Comparison of ENCODE assay signal across 14 cellular contexts in the genomic region with DNA sequence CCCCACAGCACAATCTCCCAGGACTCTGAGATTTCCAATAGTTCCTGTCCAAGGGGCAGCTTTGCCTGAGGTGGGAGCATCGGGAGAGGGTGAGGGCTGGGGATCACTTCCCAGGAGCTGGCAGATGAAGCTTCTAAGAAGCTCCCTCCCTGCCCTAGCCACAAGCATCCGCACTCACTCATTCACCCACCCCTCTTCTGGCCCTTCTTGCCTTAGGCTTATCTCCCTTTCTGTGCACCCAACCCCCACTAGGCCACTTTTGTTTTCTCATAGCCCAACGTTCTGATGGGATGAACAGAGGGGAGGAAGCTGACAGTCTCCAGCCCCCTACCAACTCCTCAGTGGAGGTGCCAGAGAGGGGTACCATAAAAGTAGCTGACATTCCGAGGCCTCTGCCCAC. TPM values are rescaled to one million over a fixed set of nuclear protein-coding genes. Genes with fewer than 3 reads are reported as not detected.
A peak's percentile ranks its signal among the peaks of the same experiment; 100 is the strongest.
DNase-seq lines count a peak whose midpoint lies in the region; ATAC-seq and TF ChIP-seq lines count a peak whose summit lies in the region.
"Had no signal": no experiment of that assay in that cellular context is flagged by ENCODE, and none has a peak within 500 bp of the region (broad histone marks: within the 10 kb centered on the region; RNA-seq: fewer than 3 reads in every experiment).

No MANE protein-coding gene starts in this region.

- no peaks in the 10 kb centered on the region for H3K36me3 Mint-ChIP-seq in neural crest cell (ENCODE audit: low read depth)
- H3K36me3 Mint-ChIP-seq in activated T-cell treated with anti-CD3 and anti-CD28 coated beads, Interleukin-2, amount 50 U/mL, for 24 hours (ENCODE audit: low read depth) = no peaks in the 10 kb centered on the region
- H3K36me3 Mint-ChIP-seq in stimulated activated naive B cell treated with anti-CD40 and anti-IgM and Interleukin-4, amounts not matched to agents 10 μg/mL and 1 μg/mL and 100 μg/mL, for 72 hours = no peaks in the 10 kb centered on the region
- H3K36me3 Mint-ChIP-seq: activated naive CD4-positive, alpha-beta T cell treated with anti-CD3 and anti-CD28 coated beads, Interleukin-2, amount 50 U/mL, for 24 hours; natural killer cell had no signal

- H3K27me3 ChIP-seq in BLaER1 = peaks cover 61% of the 10 kb centered on the region
- H3K27me3 ChIP-seq in MM.1S (replicated peaks; ENCODE audit: insufficient read depth, low read length) = peaks cover 41% of the 10 kb centered on the region
- peaks cover 0 to 78% (median 34%) of the 10 kb centered on the region in 4 donors for H3K27me3 ChIP-seq in esophagus muscularis mucosa
- H3K27me3 ChIP-seq: right lobe of liver had no signal

- peaks cover 70% of the 10 kb centered on the region for H3K4me1 Mint-ChIP-seq in neural crest cell
- H3K4me1 Mint-ChIP-seq in activated T-cell treated with anti-CD3 and anti-CD28 coated beads, Interleukin-2, amount 50 U/mL, for 24 hours (ENCODE audit: low read depth) = peaks cover 23% of the 10 kb centered on the region
- peaks cover 21 to 34% of the 10 kb centered on the region in 2 donors for H3K4me1 Mint-ChIP-seq in stimulated activated naive B cell treated with anti-CD40 and anti-IgM and Interleukin-4, amounts not matched to agents 10 μg/mL and 1 μg/mL and 100 μg/mL, for 72 hours

- H3K4me1 ChIP-seq in BLaER1 = peaks cover 50% of the 10 kb centered on the region
- peaks cover 37% of the 10 kb centered on the region for H3K4me1 ChIP-seq in MM.1S (ENCODE audit: low read length)
- H3K4me1 ChIP-seq in esophagus muscularis mucosa = peaks cover 49 to 69% (median 68%) of the 10 kb centered on the region in 4 donors

- H3K27ac Mint-ChIP-seq in neural crest cell (ENCODE audit: unreplicated experiment) = no peak overlapping the region
- no peak overlapping the region for H3K27ac Mint-ChIP-seq in activated T-cell treated with anti-CD3 and anti-CD28 coated beads, Interleukin-2, amount 50 U/mL, for 24 hours
- no peak overlapping the region for H3K27ac Mint-ChIP-seq in stimulated activated naive B cell treated with anti-CD40 and anti-IgM and Interleukin-4, amounts not matched to agents 10 μg/mL and 1 μg/mL and 100 μg/mL, for 72 hours
- H3K27ac Mint-ChIP-seq: activated naive CD4-positive, alpha-beta T cell treated with anti-CD3 and anti-CD28 coated beads, Interleukin-2, amount 50 U/mL, for 24 hours had no signal

- H3K4me3 Mint-ChIP-seq in neural crest cell = peak overlapping the region; percentile 91
- no peak overlapping the region for H3K4me3 Mint-ChIP-seq in activated T-cell treated with anti-CD3 and anti-CD28 coated beads, Interleukin-2, amount 50 U/mL, for 24 hours
- no peak overlapping the region for H3K4me3 Mint-ChIP-seq in stimulated activated naive B cell treated with anti-CD40 and anti-IgM and Interleukin-4, amounts not matched to agents 10 μg/mL and 1 μg/mL and 100 μg/mL, for 72 hours
- H3K4me3 Mint-ChIP-seq: activated naive CD4-positive, alpha-beta T cell treated with anti-CD3 and anti-CD28 coated beads, Interleukin-2, amount 50 U/mL, for 24 hours; natural killer cell had no signal

- no peak for TF ChIP-seq CTCF in MM.1S (IDR thresholded peaks at IDR 0.05; ENCODE audit: low read length)
- TF ChIP-seq CTCF in esophagus muscularis mucosa (IDR thresholded peaks at IDR 0.05) = no peak
- TF ChIP-seq CTCF in neural crest cell (conservative IDR thresholded peaks at IDR 0.05) = no peak

- no peaks in the 10 kb centered on the region for H3K9me2 ChIP-seq in MM.1S (replicated peaks; ENCODE audit: insufficient read depth, low read length)

- H3K4me3 ChIP-seq in BLaER1 (no peak overlapping the region), MM.1S (ENCODE audit: low read length) (no peak overlapping the region), esophagus muscularis mucosa (no peak overlapping the region)
- H3K4me3 ChIP-seq: right lobe of liver had no signal

- H3F3A ChIP-seq in MM.1S (ENCODE audit: insufficient read depth, low read length) = peaks cover 4% of the 10 kb centered on the region

- H3K79me2 ChIP-seq in MM.1S (ENCODE audit: low read length) = no peaks in the 10 kb centered on the region

- no peaks in the 10 kb centered on the region for H3K9me3 ChIP-seq in BLaER1
- no peaks in the 10 kb centered on the region for H3K9me3 ChIP-seq in MM.1S (replicated peaks; ENCODE audit: insufficient read depth, low read length)
- H3K9me3 ChIP-seq in esophagus muscularis mucosa = no peaks in the 10 kb centered on the region
- H3K9me3 ChIP-seq: right lobe of liver had no signal

- no peak for ATAC-seq in stimulated activated naive B cell treated with anti-CD40 and anti-IgM and Interleukin-4, amounts not matched to agents 10 μg/mL and 1 μg/mL and 100 μg/mL, for 72 hours (replicated peaks)
- ATAC-seq: natural killer cell, right lobe of liver had no signal

- peak overlapping the region; percentile 16; the same call in 1 of the 2 replicates for H3K4me2 ChIP-seq in BLaER1
- peak overlapping the region; percentile 22; the same call in 1 of the 2 replicates for H3K4me2 ChIP-seq in MM.1S (ENCODE audit: low read depth, low read length)

- H3K36me3 ChIP-seq in BLaER1 (no peaks in the 10 kb centered on the region), MM.1S (replicated peaks; ENCODE audit: insufficient read depth, low read length) (no peaks in the 10 kb centered on the region), esophagus muscularis mucosa (peaks cover 0 to 1% (median 0%) of the 10 kb centered on the region in 4 donors)
- H3K36me3 ChIP-seq: right lobe of liver had no signal

- H3K27me3 Mint-ChIP-seq in neural crest cell (ENCODE audit: low read depth) = peaks cover 34% of the 10 kb centered on the region
- H3K27me3 Mint-ChIP-seq in activated T-cell treated with anti-CD3 and anti-CD28 coated beads, Interleukin-2, amount 50 U/mL, for 24 hours = peaks cover 86% of the 10 kb centered on the region
- peaks cover 74 to 89% of the 10 kb centered on the region in 2 donors for H3K27me3 Mint-ChIP-seq in stimulated activated naive B cell treated with anti-CD40 and anti-IgM and Interleukin-4, amounts not matched to agents 10 μg/mL and 1 μg/mL and 100 μg/mL, for 72 hours

- no peak overlapping the region for H2AFZ ChIP-seq in MM.1S (ENCODE audit: low read length)

- 32% methylated on average over 4 of the region's 4 CpGs for WGBS in esophagus muscularis mucosa

- H3K9ac ChIP-seq in BLaER1 (no peak overlapping the region), MM.1S (ENCODE audit: low read length) (peak overlapping the region; percentile 30; the same call in 1 of the 2 replicates)

- TF ChIP-seq POLR2A in esophagus muscularis mucosa (IDR thresholded peaks at IDR 0.05; ENCODE audit: low read depth) = no peak

- no peak for DNase-seq in MM.1S
- DNase-seq in esophagus muscularis mucosa (ENCODE audit: extremely low spot score) = no peak
- no peak for DNase-seq in neural crest cell (ENCODE audit: low read depth, low spot score)
- no peak for DNase-seq in activated T-cell treated with anti-CD3 and anti-CD28 coated beads, Interleukin-2, amount 50 U/mL, for 24 hours
- DNase-seq in COLO668 (lab: John Stamatoyannopoulos, UW; ENCODE audit: unreplicated experiment) = no peak
- no peak for DNase-seq in stimulated activated naive B cell treated with anti-CD40 and anti-IgM and Interleukin-4, amounts not matched to agents 10 μg/mL and 1 μg/mL and 100 μg/mL, for 72 hours
- DNase-seq in NCI-H128 (lab: John Stamatoyannopoulos, UW; ENCODE audit: unreplicated experiment) = no peak
- DNase-seq: activated CD4-positive, alpha-beta T cell treated with anti-CD3 and anti-CD28 coated beads for 4 hours; natural killer cell; NCI-H2081; right lobe of liver; stimulated activated CD4-positive, alpha-beta T cell treated with anti-CD3 and anti-CD28 coated beads, Interleukin-2, amount 100 ng/mL, for 48 hours had no signal

- intact Hi-C loops in esophagus muscularis mucosa (cut with DNase I) = no loop called here

- H4K20me1 ChIP-seq in BLaER1 = peaks cover 32% of the 10 kb centered on the region; the same call in 1 of the 2 replicates
- H4K20me1 ChIP-seq in MM.1S (ENCODE audit: insufficient read depth, low read length) = no peaks in the 10 kb centered on the region

- TF ChIP-seq EP300 in esophagus muscularis mucosa (IDR thresholded peaks at IDR 0.05) = no peak

- no peak overlapping the region for H3K27ac ChIP-seq in BLaER1
- peak overlapping the region; percentile 29; the same call in 1 of the 2 replicates for H3K27ac ChIP-seq in MM.1S (ENCODE audit: low read length)
- H3K27ac ChIP-seq in esophagus muscularis mucosa (replicated peaks in 1 of 4) = peak overlapping the region; percentile 48 to 63 (median 54)
- H3K27ac ChIP-seq: right lobe of liver had no signal

- H3K9me3 Mint-ChIP-seq in neural crest cell = no peaks in the 10 kb centered on the region
- no peaks in the 10 kb centered on the region for H3K9me3 Mint-ChIP-seq in activated T-cell treated with anti-CD3 and anti-CD28 coated beads, Interleukin-2, amount 50 U/mL, for 24 hours
- H3K9me3 Mint-ChIP-seq in stimulated activated naive B cell treated with anti-CD40 and anti-IgM and Interleukin-4, amounts not matched to agents 10 μg/mL and 1 μg/mL and 100 μg/mL, for 72 hours = no peaks in the 10 kb centered on the region
- H3K9me3 Mint-ChIP-seq: activated naive CD4-positive, alpha-beta T cell treated with anti-CD3 and anti-CD28 coated beads, Interleukin-2, amount 50 U/mL, for 24 hours; natural killer cell had no signal

RNA-seq across cellular contexts. Expression of a gene that starts 3.7 kb away (rescaled TPM):
- 10 to 100 TPM; 18.7 to 57.8 (median 38.2) TPM for total RNA-seq in esophagus muscularis mucosa
- total RNA-seq in neural crest cell = 16.2 and 17.3 TPM in 2 replicates

RNA-seq across cellular contexts. Expression of a gene that starts 41.8 kb away (rescaled TPM):
- 10 to 100 TPM; 44.4 to 75.8 (median 49.6) TPM for total RNA-seq in esophagus muscularis mucosa
- 88.7 and 93.5 TPM in 2 replicates for total RNA-seq in neural crest cell
